28 cellular contexts compared by ENCODE assay signal in genomic region chr5:142314129-142314528, GRCh38. TPM values are rescaled to one million over a fixed set of nuclear protein-coding genes. Genes with fewer than 3 reads are reported as not detected.
DNase-seq lines count a peak whose midpoint lies in the region; ATAC-seq, FAIRE-seq and TF ChIP-seq lines count a peak whose summit lies in the region.
"Had no signal": no experiment of that assay in that cellular context is flagged by ENCODE, and none has a peak within 500 bp of the region (broad histone marks: within the 10 kb centered on the region; RNA-seq: fewer than 3 reads in every experiment).

No MANE protein-coding gene starts in this region.

- H3K27ac ChIP-seq in GM23338 (ENCODE audit: low read depth) (no peak overlapping the region), endothelial cell of umbilical vein (ENCODE audit: insufficient read depth, low read depth, low read length) (peak overlapping the region; percentile 39), trophoblast cell (ENCODE audit: low read depth, low read length) (no peak overlapping the region)
- H3K27ac ChIP-seq: cardiac muscle cell, uterus had no signal

- CTCF ChIA-PET in endothelial cell of umbilical vein (lab: Charles Lee), result no interaction called here

- peaks cover 19% of the 10 kb centered on the region for H3K27me3 Mint-ChIP-seq in GM23338 (ENCODE audit: insufficient read depth, low read depth, poor library complexity)
- H3K27me3 Mint-ChIP-seq in activated T-helper 17 cell treated with anti-CD3 and anti-CD28 coated beads, Interleukin-2, amount 50 U/mL, for 72 hours, result no peaks in the 10 kb centered on the region
- peaks cover 85% of the 10 kb centered on the region for H3K27me3 Mint-ChIP-seq in stimulated activated memory B cell treated with anti-CD40 and anti-IgM and Interleukin-4, amounts not matched to agents 10 μg/mL and 1 μg/mL and 100 μg/mL, for 72 hours
- H3K27me3 Mint-ChIP-seq: activated naive CD8-positive, alpha-beta T cell had no signal

- DNase-seq in GM23338 (ENCODE audit: low spot score) (no peak), endothelial cell of umbilical vein (ENCODE audit: low read depth, low spot score) (no peak), trophoblast cell (no peak), activated gamma-delta T cell (lab: John Stamatoyannopoulos, UW) (no peak)
- DNase-seq: activated CD8-positive, alpha-beta T cell treated with anti-CD3 and anti-CD28 coated beads, Interleukin-2, amount 10 ng/mL, durations not matched to agents 7 days and 5 days; AML-193; aorta; cortex of kidney; GDM1; KG1; MM.1S; naive thymus-derived CD8-positive, alpha-beta T cell; NCI-H1417 treated with DMSO at 0.1 percent for 48 hours; NCI-H2081 treated with DMSO at 0.1 percent for 48 hours; NCI-H345; RPMI8226; spleen; stimulated activated CD4-positive, alpha-beta T cell treated with anti-CD3 and anti-CD28 coated beads, Interleukin-2, amount 100 ng/mL, for 48 hours; stimulated activated naive B cell treated with anti-CD40 and anti-IgM and Interleukin-4, amounts not matched to agents 10 μg/mL and 1 μg/mL and 100 μg/mL, for 72 hours; T-helper 2 cell; uterus had no signal

- no peak overlapping the region for H4K8ac ChIP-seq in trophoblast cell (ENCODE audit: low read depth, low read length)

- peaks cover 99% of the 10 kb centered on the region for H3K36me3 Mint-ChIP-seq in GM23338 (ENCODE audit: low read depth)
- H3K36me3 Mint-ChIP-seq in activated T-helper 17 cell treated with anti-CD3 and anti-CD28 coated beads, Interleukin-2, amount 50 U/mL, for 72 hours (ENCODE audit: low read depth), result no peaks in the 10 kb centered on the region
- no peaks in the 10 kb centered on the region for H3K36me3 Mint-ChIP-seq in stimulated activated memory B cell treated with anti-CD40 and anti-IgM and Interleukin-4, amounts not matched to agents 10 μg/mL and 1 μg/mL and 100 μg/mL, for 72 hours
- H3K36me3 Mint-ChIP-seq: activated naive CD8-positive, alpha-beta T cell; naive thymus-derived CD8-positive, alpha-beta T cell had no signal

- no peak overlapping the region for H2AFZ ChIP-seq in GM23338
- no peak overlapping the region for H2AFZ ChIP-seq in endothelial cell of umbilical vein (ENCODE audit: low read depth, low read length)
- H2AFZ ChIP-seq in trophoblast cell (ENCODE audit: insufficient read depth, low read length, poor library complexity), result no peak overlapping the region

- H3K4me3 Mint-ChIP-seq in GM23338, result peak overlapping the region; percentile 47; the same call in 2 of the 3 replicates
- no peak overlapping the region for H3K4me3 Mint-ChIP-seq in activated T-helper 17 cell treated with anti-CD3 and anti-CD28 coated beads, Interleukin-2, amount 50 U/mL, for 72 hours
- H3K4me3 Mint-ChIP-seq in stimulated activated memory B cell treated with anti-CD40 and anti-IgM and Interleukin-4, amounts not matched to agents 10 μg/mL and 1 μg/mL and 100 μg/mL, for 72 hours, result no peak overlapping the region
- H3K4me3 Mint-ChIP-seq: activated CD8-positive, alpha-beta T cell treated with anti-CD3 and anti-CD28 coated beads, Interleukin-2, amount 10 ng/mL, durations not matched to agents 7 days and 5 days; activated naive CD8-positive, alpha-beta T cell; mesothelial cell of epicardium; naive thymus-derived CD8-positive, alpha-beta T cell had no signal

- H3K4me1 Mint-ChIP-seq in GM23338, result peaks cover 96% of the 10 kb centered on the region
- H3K4me1 Mint-ChIP-seq in activated T-helper 17 cell treated with anti-CD3 and anti-CD28 coated beads, Interleukin-2, amount 50 U/mL, for 72 hours, result peaks cover 3% of the 10 kb centered on the region
- H3K4me1 Mint-ChIP-seq in stimulated activated memory B cell treated with anti-CD40 and anti-IgM and Interleukin-4, amounts not matched to agents 10 μg/mL and 1 μg/mL and 100 μg/mL, for 72 hours, result no peaks in the 10 kb centered on the region

- WGBS in trophoblast cell (ENCODE audit: extremely low coverage, insufficient coverage, insufficient read length), result no CpG with 5 or more reads among the region's 21 CpGs

- H3K9ac ChIP-seq in endothelial cell of umbilical vein (replicated peaks; ENCODE audit: extremely low read depth, insufficient read depth, low read length) (no peak overlapping the region), trophoblast cell (ENCODE audit: low read length) (no peak overlapping the region)

- no peak overlapping the region for H2AK5ac ChIP-seq in trophoblast cell (ENCODE audit: low read length)

- no TSS peak for BruUV-seq in endothelial cell of umbilical vein (replicated peaks; lab: Mats Ljungman, UMichigan)

- H4K20me1 ChIP-seq in GM23338 (replicated peaks; ENCODE audit: insufficient read depth), result peaks cover 98% of the 10 kb centered on the region
- no peaks in the 10 kb centered on the region for H4K20me1 ChIP-seq in endothelial cell of umbilical vein (replicated peaks; ENCODE audit: control insufficient read depth, extremely low read depth, insufficient read depth, low read length)

- no peaks in the 10 kb centered on the region for H3K9me1 ChIP-seq in endothelial cell of umbilical vein (replicated peaks; ENCODE audit: control insufficient read depth, extremely low read depth, insufficient read depth, low read length)

- intact Hi-C loops in endothelial cell of umbilical vein (cut with micrococcal nuclease), result loop anchor here (10.0 kb wide), 1 partner anchor 381 kb away; no protein-coding TSS in a partner anchor

- H3K9me3 Mint-ChIP-seq in GM23338, result no peaks in the 10 kb centered on the region; the same call in 2 of the 3 replicates
- no peaks in the 10 kb centered on the region for H3K9me3 Mint-ChIP-seq in activated T-helper 17 cell treated with anti-CD3 and anti-CD28 coated beads, Interleukin-2, amount 50 U/mL, for 72 hours
- no peaks in the 10 kb centered on the region for H3K9me3 Mint-ChIP-seq in stimulated activated memory B cell treated with anti-CD40 and anti-IgM and Interleukin-4, amounts not matched to agents 10 μg/mL and 1 μg/mL and 100 μg/mL, for 72 hours
- H3K9me3 Mint-ChIP-seq: mesothelial cell of epicardium; naive thymus-derived CD8-positive, alpha-beta T cell; stimulated activated naive B cell treated with anti-CD40 and anti-IgM and Interleukin-4, amounts not matched to agents 10 μg/mL and 1 μg/mL and 100 μg/mL, for 72 hours had no signal

- no peak overlapping the region for H3K14ac ChIP-seq in trophoblast cell (ENCODE audit: low read length)

- H3K23ac ChIP-seq in trophoblast cell (ENCODE audit: low read length), result no peak overlapping the region

- H3K9me2 ChIP-seq in GM23338 (ENCODE audit: insufficient read depth), result no peaks in the 10 kb centered on the region

- H2BK120ac ChIP-seq in trophoblast cell (ENCODE audit: insufficient read depth, low read length, poor library complexity), result no peak overlapping the region

- FAIRE-seq in endothelial cell of umbilical vein (lab: Jason Lieb, UNC), result no peak

- no peak overlapping the region for H3K4ac ChIP-seq in trophoblast cell (ENCODE audit: low read depth, low read length)

- no peak overlapping the region for H2BK12ac ChIP-seq in trophoblast cell (ENCODE audit: low read length)

- no peaks in the 10 kb centered on the region for H3K79me1 ChIP-seq in trophoblast cell (ENCODE audit: low read length)

- no peak overlapping the region; the same call in 1 of the 2 replicates for H3K27ac Mint-ChIP-seq in GM23338
- no peak overlapping the region for H3K27ac Mint-ChIP-seq in activated T-helper 17 cell treated with anti-CD3 and anti-CD28 coated beads, Interleukin-2, amount 50 U/mL, for 72 hours
- H3K27ac Mint-ChIP-seq in stimulated activated memory B cell treated with anti-CD40 and anti-IgM and Interleukin-4, amounts not matched to agents 10 μg/mL and 1 μg/mL and 100 μg/mL, for 72 hours, result no peak overlapping the region
- H3K27ac Mint-ChIP-seq: activated CD8-positive, alpha-beta T cell treated with anti-CD3 and anti-CD28 coated beads, Interleukin-2, amount 10 ng/mL, durations not matched to agents 7 days and 5 days; activated naive CD8-positive, alpha-beta T cell; mesothelial cell of epicardium; naive thymus-derived CD8-positive, alpha-beta T cell; stimulated activated naive B cell treated with anti-CD40 and anti-IgM and Interleukin-4, amounts not matched to agents 10 μg/mL and 1 μg/mL and 100 μg/mL, for 72 hours had no signal

- H3K4me1 ChIP-seq in GM23338 (ENCODE audit: insufficient read depth) (peaks cover 88% of the 10 kb centered on the region), endothelial cell of umbilical vein (ENCODE audit: control insufficient read depth, extremely low read depth, insufficient read depth, low read length) (peaks cover 50% of the 10 kb centered on the region), trophoblast cell (ENCODE audit: control insufficient read depth in 1 of 2, insufficient read depth in 2 of 2, low read length in 2 of 2) (peaks cover 6 to 10% of the 10 kb centered on the region in 2 experiments)
- H3K4me1 ChIP-seq: uterus had no signal

- peaks cover 82% of the 10 kb centered on the region for H3K36me3 ChIP-seq in GM23338 (ENCODE audit: insufficient read depth)
- peaks cover 4 to 10% of the 10 kb centered on the region in 2 experiments for H3K36me3 ChIP-seq in endothelial cell of umbilical vein (ENCODE audit: control insufficient read depth in 2 of 2, extremely low read depth in 1 of 2, insufficient read depth in 2 of 2, low read length in 2 of 2)
- H3K36me3 ChIP-seq in trophoblast cell (ENCODE audit: control insufficient read depth in 1 of 2, insufficient read depth in 2 of 2, low read length in 2 of 2), result peaks cover 40 to 49% of the 10 kb centered on the region in 2 experiments
- H3K36me3 ChIP-seq: cardiac muscle cell, uterus had no signal

- TF ChIP-seq CTCF in GM23338 (conservative IDR thresholded peaks at IDR 0.05; ENCODE audit: low read depth in 2 of 2) (no peak), endothelial cell of umbilical vein (IDR thresholded peaks at IDR 0.05; ENCODE audit: extremely low read depth in 1 of 2, insufficient read depth in 1 of 2, low read depth in 1 of 2, low read length in 2 of 2) (no peak)

- H3K18ac ChIP-seq in trophoblast cell (ENCODE audit: low read length), result peak overlapping the region; percentile 5

- dilution Hi-C loops in endothelial cell of umbilical vein (cut with MboI; ENCODE audit: extremely low pct_ligation_motif_present, low sequenced_read_pairs), result no loop called here

- H4K91ac ChIP-seq in trophoblast cell (ENCODE audit: low read depth, low read length), result no peak overlapping the region

- H2BK5ac ChIP-seq in trophoblast cell (ENCODE audit: low read depth, low read length, poor library complexity), result no peak overlapping the region

- H3K79me2 ChIP-seq in GM23338 (replicated peaks; ENCODE audit: insufficient read depth), result peaks cover 100% of the 10 kb centered on the region
- H3K79me2 ChIP-seq in endothelial cell of umbilical vein (ENCODE audit: control insufficient read depth, insufficient read depth, low read length), result peaks cover 93% of the 10 kb centered on the region
- H3K79me2 ChIP-seq in trophoblast cell (ENCODE audit: control insufficient read depth, insufficient read depth, low read length, poor library complexity), result no peaks in the 10 kb centered on the region

- ATAC-seq in GM23338, result peak; percentile 41
- ATAC-seq in activated T-helper 17 cell treated with anti-CD3 and anti-CD28 coated beads, Interleukin-2, amount 50 U/mL, for 72 hours (replicated peaks), result no peak
- no peak for ATAC-seq in stimulated activated memory B cell treated with anti-CD40 and anti-IgM and Interleukin-4, amounts not matched to agents 10 μg/mL and 1 μg/mL and 100 μg/mL, for 72 hours
- ATAC-seq: activated CD8-positive, alpha-beta T cell treated with anti-CD3 and anti-CD28 coated beads, Interleukin-2, amount 10 ng/mL, durations not matched to agents 7 days and 5 days; gastroesophageal sphincter; naive thymus-derived CD8-positive, alpha-beta T cell had no signal

- H3K27me3 ChIP-seq in GM23338 (ENCODE audit: insufficient read depth) (no peaks in the 10 kb centered on the region), endothelial cell of umbilical vein (ENCODE audit: control insufficient read depth in 2 of 2, insufficient read depth in 2 of 2, low read length in 2 of 2) (no peaks in the 10 kb centered on the region), trophoblast cell (ENCODE audit: insufficient read depth, low read length) (no peaks in the 10 kb centered on the region)
- H3K27me3 ChIP-seq: cardiac muscle cell, gastroesophageal sphincter, uterus had no signal

- POLR2A ChIA-PET in endothelial cell of umbilical vein (lab: Charles Lee), result interaction anchor here (1.2 kb wide), 1 partner anchor 16 kb away, joined by 5 read pairs; no protein-coding TSS in a partner anchor

- H3K4me2 ChIP-seq in GM23338, result 0 out of 2 replicates have a peak overlapping the region, but pooled peaks have one; percentile 32
- H3K4me2 ChIP-seq in endothelial cell of umbilical vein (ENCODE audit: insufficient read depth, low read length), result no peak overlapping the region
- no peak overlapping the region for H3K4me2 ChIP-seq in trophoblast cell (ENCODE audit: low read length)

- 0 out of 2 replicates have a peak overlapping the region, but pooled peaks have one; percentile 26 for H3K4me3 ChIP-seq in GM23338
- H3K4me3 ChIP-seq in endothelial cell of umbilical vein (replicated peaks in 1 of 3; ENCODE audit: insufficient read depth in 1 of 3, low read depth in 1 of 3, low read length in 3 of 3), result no peak overlapping the region
- H3K4me3 ChIP-seq in trophoblast cell (ENCODE audit: low read depth, low read length), result no peak overlapping the region
- H3K4me3 ChIP-seq: cardiac muscle cell, gastroesophageal sphincter, spleen, uterus had no signal

- H4K12ac ChIP-seq in trophoblast cell (ENCODE audit: low read depth, low read length), result no peak overlapping the region

- no peak for TF ChIP-seq POLR2A in endothelial cell of umbilical vein (IDR thresholded peaks at IDR 0.05; ENCODE audit: low read depth, low read length)

- peaks cover 78% of the 10 kb centered on the region for H3F3A ChIP-seq in GM23338 (replicated peaks; ENCODE audit: low read depth)

- H3K9me3 ChIP-seq in endothelial cell of umbilical vein (replicated peaks; ENCODE audit: control insufficient read depth, insufficient read depth, low read length), result no peaks in the 10 kb centered on the region
- H3K9me3 ChIP-seq in trophoblast cell (ENCODE audit: insufficient read depth, low read depth, low read length), result no peaks in the 10 kb centered on the region
- H3K9me3 ChIP-seq: gastroesophageal sphincter, spleen, uterus had no signal

RNA-seq across cellular contexts. Expression of gene SPRY4, which starts 10.7 kb away (rescaled TPM):
- total RNA-seq in GM23338 (2014; rRNA removed; shearing (Covaris generic)), result 177 and 240 TPM in 2 replicates
- polyA plus RNA-seq in GM23338 (2016; fragmentation: Nextera tagmentation; extraction: Ambion mirVana), result 70.6 and 70.9 TPM in 2 replicates
- polyA plus RNA-seq in PFSK-1 (2012; ENCODE audit: insufficient read length, low read depth), result 78.3 TPM
- total RNA-seq in endothelial cell of umbilical vein, result 33.9 and 49.5 TPM in 2 replicates
- 9.3 and 11.0 TPM in 2 replicates for polyA plus RNA-seq in endothelial cell of umbilical vein
- 5.0 and 5.8 TPM in 2 replicates for polyA plus RNA-seq in endothelial cell of umbilical vein (2011; cell fraction: cytosol; rRNA removed)
- polyA plus RNA-seq in endothelial cell of umbilical vein (2011; cell fraction: nucleus; rRNA removed), result 25.1 and 30.8 TPM in 2 replicates
- polyA plus RNA-seq in endothelial cell of umbilical vein (2012), result 13.8 TPM in 2 replicates
- 26.3 and 27.7 TPM in 2 replicates for polyA minus RNA-seq in endothelial cell of umbilical vein
- not detected for polyA minus RNA-seq in endothelial cell of umbilical vein (2011; cell fraction: cytosol; rRNA and poly(A)+ RNA removed)
- polyA minus RNA-seq in endothelial cell of umbilical vein (2011; cell fraction: nucleus; rRNA and poly(A)+ RNA removed), result 36.6 and 53.5 TPM in 2 replicates
- polyA plus RNA-seq in trophoblast cell (2013), result 39.3 and 41.0 TPM in 2 replicates
- total RNA-seq in activated T-helper 17 cell treated with anti-CD3 and anti-CD28 coated beads, Interleukin-2, amount 50 U/mL, for 72 hours, result 1 to 10 TPM in 1 of 2 donors, under 1 TPM in 1; 0.71 to 1.1 TPM
- total RNA-seq: naive thymus-derived CD8-positive, alpha-beta T cell had no signal
- polyA plus RNA-seq: naive thymus-derived CD8-positive, alpha-beta T cell had no signal

Comparison
In these comparisons a context has a peak if more than half of its experiments do, and no peak if none do; other contexts are left out.
1. RNA of gene SPRY4, which starts 10.7 kb away (total RNA-seq): 177 to 240 TPM in GM23338 and 33.9 to 49.5 TPM in endothelial cell of umbilical vein; 0.71 to 1.1 TPM in activated T-helper 17 cell treated with anti-CD3 and anti-CD28 coated beads, Interleukin-2, amount 50 U/mL, for 72 hours; every median in the first group is over 10 times any median in the second.